ENCODE assay signal across 9 cellular contexts in genomic region chr15:29924750-29925149, GRCh38.
DNase-seq lines count a peak whose midpoint lies in the region; ATAC-seq and TF ChIP-seq lines count a peak whose summit lies in the region.
"Had no signal": no experiment of that assay in that cellular context is flagged by ENCODE, and none has a peak within 500 bp of the region (broad histone marks: within the 10 kb centered on the region; RNA-seq: fewer than 3 reads in every experiment).

No MANE protein-coding gene starts in this region.

- H3K27me3 Mint-ChIP-seq in activated CD4-positive, alpha-beta memory T cell treated with anti-CD3 and anti-CD28 coated beads for 36 hours: peaks cover 17% of the 10 kb centered on the region

- intact Hi-C loops in activated CD4-positive, alpha-beta memory T cell treated with anti-CD3 and anti-CD28 coated beads for 36 hours (cut with micrococcal nuclease): loop anchor here (5.0 kb wide), 1 partner anchor 177 kb away; no protein-coding TSS in a partner anchor

- H2AFZ ChIP-seq in ACC112 (ENCODE audit: low read length, unreplicated experiment): no peak overlapping the region

- no peaks in the 10 kb centered on the region for H3K36me3 Mint-ChIP-seq in activated CD4-positive, alpha-beta memory T cell treated with anti-CD3 and anti-CD28 coated beads for 36 hours

- H3K4me1 Mint-ChIP-seq in activated CD4-positive, alpha-beta memory T cell treated with anti-CD3 and anti-CD28 coated beads for 36 hours (ENCODE audit: low read depth): no peaks in the 10 kb centered on the region

- H3K36me3 ChIP-seq in ACC112 (ENCODE audit: insufficient read depth, low read length) (no peaks in the 10 kb centered on the region), HUES48 (ENCODE audit: control insufficient read depth, insufficient read depth, low read length) (no peaks in the 10 kb centered on the region)
- H3K36me3 ChIP-seq: stomach had no signal

- no peaks in the 10 kb centered on the region for H3K9me3 ChIP-seq in HUES48 (ENCODE audit: control insufficient read depth, insufficient read depth, low read length)
- H3K9me3 ChIP-seq: stomach had no signal

- CTCF ChIA-PET in activated CD4-positive, alpha-beta memory T cell treated with anti-CD3 and anti-CD28 coated beads for 36 hours (lab: Charles Lee): interaction anchor here (1.2 kb wide), 1 partner anchor 52 kb away, joined by 3 read pairs; no protein-coding TSS in a partner anchor

- no peak overlapping the region for H3K4me3 Mint-ChIP-seq in activated CD4-positive, alpha-beta memory T cell treated with anti-CD3 and anti-CD28 coated beads for 36 hours

- no peak for ATAC-seq in HG02759 (IDR thresholded peaks at IDR 0.05; ENCODE audit: unreplicated experiment)
- no peak for ATAC-seq in GM19467 (IDR thresholded peaks at IDR 0.05; ENCODE audit: unreplicated experiment)

- H3K9me3 Mint-ChIP-seq in activated CD4-positive, alpha-beta memory T cell treated with anti-CD3 and anti-CD28 coated beads for 36 hours: no peaks in the 10 kb centered on the region

- H3K4me3 ChIP-seq in ACC112 (ENCODE audit: low read depth, low read length) (no peak overlapping the region), HUES48 (ENCODE audit: low read depth, low read length) (no peak overlapping the region), cardiac fibroblast (replicated peaks in 1 of 2; ENCODE audit: low read depth in 2 of 2, low read length in 2 of 2) (no peak overlapping the region)
- H3K4me3 ChIP-seq: stomach had no signal

- POLR2A ChIA-PET in activated CD4-positive, alpha-beta memory T cell treated with anti-CD3 and anti-CD28 coated beads for 36 hours (lab: Charles Lee): no interaction called here

- peak; percentile 75 to 90 for DNase-seq in cardiac fibroblast (ENCODE audit: low read depth in 2 of 2)
- DNase-seq in kidney tubule cell (ENCODE audit: low spot score): peak; percentile 96
- no peak for DNase-seq in activated CD4-positive, alpha-beta memory T cell treated with anti-CD3 and anti-CD28 coated beads for 36 hours
- no peak for DNase-seq in midbrain (lab: John Stamatoyannopoulos, UW)
- DNase-seq: stomach had no signal

- no peak overlapping the region for H3K27ac Mint-ChIP-seq in activated CD4-positive, alpha-beta memory T cell treated with anti-CD3 and anti-CD28 coated beads for 36 hours

- TF ChIP-seq CTCF in cardiac fibroblast (IDR thresholded peaks at IDR 0.05; ENCODE audit: low read depth, low read length): no peak

- peaks cover 29% of the 10 kb centered on the region for H3K4me1 ChIP-seq in ACC112 (ENCODE audit: control insufficient read depth, insufficient read depth, low read length, unreplicated experiment)
- H3K4me1 ChIP-seq in HUES48 (ENCODE audit: control insufficient read depth, insufficient read depth, low read length): peaks cover 36% of the 10 kb centered on the region

- H3K27ac ChIP-seq in ACC112 (ENCODE audit: low read depth, low read length) (0 out of 2 replicates have a peak overlapping the region, but pooled peaks have one; percentile 17), HUES48 (ENCODE audit: low read depth, low read length) (peak overlapping the region; percentile 72)

- no peaks in the 10 kb centered on the region for H3K79me2 ChIP-seq in ACC112 (ENCODE audit: control insufficient read depth, insufficient read depth, low read length, unreplicated experiment)

- peak overlapping the region; percentile 1; the same call in 1 of the 2 replicates for H3K9ac ChIP-seq in HUES48 (ENCODE audit: low read depth, low read length)

- H3K27me3 ChIP-seq in ACC112 (ENCODE audit: insufficient read depth, low read length) (no peaks in the 10 kb centered on the region), HUES48 (ENCODE audit: control insufficient read depth, insufficient read depth, low read length) (no peaks in the 10 kb centered on the region)
- H3K27me3 ChIP-seq: stomach had no signal

Comparison
In these comparisons a context has a peak if more than half of its experiments do, and no peak if none do; other contexts are left out.
1. DNase-seq: peak in cardiac fibroblast (2 of 2) and kidney tubule cell (single experiment); none in activated CD4-positive, alpha-beta memory T cell treated with anti-CD3 and anti-CD28 coated beads for 36 hours (single experiment) and midbrain (single experiment).